ENCODE assay signal across 28 cellular contexts in genomic region chr15:65154720-65155119, GRCh38. TPM values are rescaled to one million over a fixed set of nuclear protein-coding genes. Genes with fewer than 3 reads are reported as not detected.
"Had no signal": no experiment of that assay in that cellular context is flagged by ENCODE, and none has a peak within 500 bp of the region (broad histone marks: within the 10 kb centered on the region; RNA-seq: fewer than 3 reads in every experiment).

No MANE protein-coding gene starts in this region.

- DNase-seq: activated CD4-positive, alpha-beta T cell treated with anti-CD3 and anti-CD28 coated beads, Interleukin-2, amount 10 ng/mL, durations not matched to agents 24 days and 14 days; activated CD4-positive, alpha-beta T cell treated with anti-CD3 and anti-CD28 coated beads, Interleukin-2, amount 50 U/mL, for 4 hours; activated CD8-positive, alpha-beta T cell treated with anti-CD3 and anti-CD28 coated beads, Interleukin-2, amount 10 ng/mL, durations not matched to agents 7 days and 5 days; activated gamma-delta T cell treated with Interleukin-2 at 50 U/mL for 16 hours; activated naive CD4-positive, alpha-beta T cell treated with anti-CD3 and anti-CD28 coated beads for 36 hours; activated T-cell treated with anti-CD3 and anti-CD28 coated beads, Interleukin-2, amount 50 U/mL, for 24 hours; adrenal gland; Kasumi-1; MG63; NCI-H1048; NCI-H1105 treated with DMSO at 0.1 percent for 48 hours; NCI-H1436; NCI-H1694; NCI-H1930; NCI-H2081 treated with DMSO at 0.1 percent for 48 hours; NCI-H345; NCI-H524 treated with DMSO at 0.1 percent for 48 hours; SHP77; SJCRH30 had no signal

- ATAC-seq: activated CD8-positive, alpha-beta T cell treated with anti-CD3 and anti-CD28 coated beads, Interleukin-2, amount 10 ng/mL, durations not matched to agents 7 days and 5 days; activated naive CD4-positive, alpha-beta T cell treated with anti-CD3 and anti-CD28 coated beads, Interleukin-2, amount 50 U/mL, for 72 hours; body of pancreas; Panc1 had no signal

- H3K4me3 ChIP-seq: adrenal gland, body of pancreas, breast epithelium, MG63, SJCRH30, SK-N-MC had no signal

- FAIRE-seq: astrocyte, TTC549 had no signal

- H3K27ac ChIP-seq: adrenal gland, body of pancreas, breast epithelium, SJCRH30, SK-N-MC had no signal

- H3K4me1 ChIP-seq: adrenal gland, body of pancreas, breast epithelium, SJCRH30 had no signal

- H3K27me3 ChIP-seq: adrenal gland, body of pancreas, breast epithelium, MG63, SJCRH30 had no signal

- H3K9me3 ChIP-seq: adrenal gland, body of pancreas, breast epithelium, MG63, SJCRH30 had no signal

RNA-seq across cellular contexts. Expression of gene CILP, which starts 56.6 kb away (rescaled TPM):
- total RNA-seq: activated naive CD4-positive, alpha-beta T cell treated with anti-CD3 and anti-CD28 coated beads for 36 hours; NCI-H460; RPMI7951; SJCRH30 had no signal
